In the genomic region with DNA sequence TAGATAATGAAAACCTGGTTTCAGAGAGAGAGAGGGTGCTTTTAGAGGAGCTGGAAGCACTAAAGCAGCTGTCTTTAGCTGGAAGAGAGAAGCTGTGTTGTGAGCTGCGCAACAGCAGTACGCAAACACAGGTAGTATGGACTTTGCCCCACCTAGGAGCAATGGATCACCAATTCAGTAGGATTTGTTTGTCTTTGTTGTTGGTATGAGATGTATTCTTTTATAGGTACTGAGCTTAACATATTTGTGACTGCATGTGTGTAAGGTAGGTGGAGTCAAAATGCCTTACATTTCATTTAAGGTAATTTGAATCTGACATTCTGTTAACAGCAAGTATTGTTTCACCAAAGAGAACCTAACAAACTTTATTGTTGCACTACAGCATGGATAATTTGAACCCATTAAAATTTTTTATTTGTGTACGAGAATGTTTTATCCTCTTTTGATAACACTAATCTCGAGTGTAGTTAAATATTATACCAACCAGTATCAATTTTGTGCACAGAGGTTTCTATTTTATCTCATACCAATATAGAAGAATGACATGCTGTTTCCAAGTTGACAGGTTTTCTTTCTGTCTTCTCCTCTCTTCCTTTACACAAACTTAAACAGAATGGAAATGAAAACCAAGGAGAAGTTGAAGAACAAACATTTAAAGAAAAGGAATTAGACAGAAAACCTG, we compare ENCODE assay signal across 1 cellular context.
TF ChIP-seq lines count a peak whose summit lies in the region.

No MANE protein-coding gene starts in this region.

TF ChIP-seq in HepG2, 621 proteins besides CTCF, POLR2A, EP300 and RAD21 (continued from another document and continues in another):
- TF ChIP-seq PPARG (CRISPR knock-in tag; conservative IDR thresholded peaks at IDR 0.05) (peak; percentile 57; the same call in 1 of the 2 replicates), ZNF451 (CRISPR knock-in tag; IDR thresholded peaks at IDR 0.05) (no peak), ZNF264 (CRISPR knock-in tag; IDR thresholded peaks at IDR 0.05) (peak; percentile 78; the same call in 1 of the 2 replicates), SMAD3 (CRISPR knock-in tag; IDR thresholded peaks at IDR 0.05) (peak; percentile 77; the same call in 1 of the 2 replicates), ARID2 (CRISPR knock-in tag; IDR thresholded peaks at IDR 0.05; ENCODE audit: borderline replicate concordance) (no peak), SRSF4 (IDR thresholded peaks at IDR 0.05; ENCODE audit: low read depth, low read length, poor library complexity, severe bottlenecking) (no peak), ASH2L (IDR thresholded peaks at IDR 0.05; ENCODE audit: insufficient read length, low read depth, low read length) (peak; percentile 83), SMARCE1 (IDR thresholded peaks at IDR 0.05; ENCODE audit: borderline replicate concordance) (no peak), HDAC1 (CRISPR knock-in tag; IDR thresholded peaks at IDR 0.05) (peak; percentile 64), ZNF143 (CRISPR knock-in tag; IDR thresholded peaks at IDR 0.05) (no peak), YEATS4 (CRISPR knock-in tag; IDR thresholded peaks at IDR 0.05; ENCODE audit: borderline replicate concordance) (peak; percentile 35; the same call in 1 of the 2 replicates), TCF12 (IDR thresholded peaks at IDR 0.05) (no peak), TCF12 (CRISPR knock-in tag; IDR thresholded peaks at IDR 0.05) (no peak), ZNF292 (CRISPR knock-in tag; IDR thresholded peaks at IDR 0.05; ENCODE audit: borderline replicate concordance, low read depth) (peak; percentile 93; the same call in 1 of the 2 replicates), ZNF3 (CRISPR knock-in tag; IDR thresholded peaks at IDR 0.05) (no peak), SP5 (CRISPR knock-in tag; IDR thresholded peaks at IDR 0.05; ENCODE audit: borderline replicate concordance, low read depth) (peak; percentile 78), TARDBP (CRISPR knock-in tag; IDR thresholded peaks at IDR 0.05) (no peak), SALL2 (CRISPR knock-in tag; IDR thresholded peaks at IDR 0.05) (no peak), ZBTB20 (CRISPR knock-in tag; IDR thresholded peaks at IDR 0.05; ENCODE audit: borderline replicate concordance, low read depth) (peak; percentile 65; the same call in 1 of the 2 replicates), FOXO1 (CRISPR knock-in tag; IDR thresholded peaks at IDR 0.05) (peak; percentile 90), GATAD2A (CRISPR knock-in tag; IDR thresholded peaks at IDR 0.05) (peak; percentile 89), ZNF354B (CRISPR knock-in tag; IDR thresholded peaks at IDR 0.05) (no peak), ZNF382 (CRISPR knock-in tag; IDR thresholded peaks at IDR 0.05; ENCODE audit: borderline replicate concordance) (no peak), ZNF7 (CRISPR knock-in tag; IDR thresholded peaks at IDR 0.05) (no peak), ZNF160 (CRISPR knock-in tag; IDR thresholded peaks at IDR 0.05) (no peak), ARHGAP35 (CRISPR knock-in tag; IDR thresholded peaks at IDR 0.05; ENCODE audit: borderline replicate concordance) (no peak), GLI4 (CRISPR knock-in tag; IDR thresholded peaks at IDR 0.05; ENCODE audit: borderline replicate concordance) (no peak), ATRX (CRISPR knock-in tag; IDR thresholded peaks at IDR 0.05; ENCODE audit: borderline replicate concordance) (no peak), RBFOX2 (IDR thresholded peaks at IDR 0.05; ENCODE audit: low read depth, low read length) (no peak)
- TF ChIP-seq, protein P1, sequence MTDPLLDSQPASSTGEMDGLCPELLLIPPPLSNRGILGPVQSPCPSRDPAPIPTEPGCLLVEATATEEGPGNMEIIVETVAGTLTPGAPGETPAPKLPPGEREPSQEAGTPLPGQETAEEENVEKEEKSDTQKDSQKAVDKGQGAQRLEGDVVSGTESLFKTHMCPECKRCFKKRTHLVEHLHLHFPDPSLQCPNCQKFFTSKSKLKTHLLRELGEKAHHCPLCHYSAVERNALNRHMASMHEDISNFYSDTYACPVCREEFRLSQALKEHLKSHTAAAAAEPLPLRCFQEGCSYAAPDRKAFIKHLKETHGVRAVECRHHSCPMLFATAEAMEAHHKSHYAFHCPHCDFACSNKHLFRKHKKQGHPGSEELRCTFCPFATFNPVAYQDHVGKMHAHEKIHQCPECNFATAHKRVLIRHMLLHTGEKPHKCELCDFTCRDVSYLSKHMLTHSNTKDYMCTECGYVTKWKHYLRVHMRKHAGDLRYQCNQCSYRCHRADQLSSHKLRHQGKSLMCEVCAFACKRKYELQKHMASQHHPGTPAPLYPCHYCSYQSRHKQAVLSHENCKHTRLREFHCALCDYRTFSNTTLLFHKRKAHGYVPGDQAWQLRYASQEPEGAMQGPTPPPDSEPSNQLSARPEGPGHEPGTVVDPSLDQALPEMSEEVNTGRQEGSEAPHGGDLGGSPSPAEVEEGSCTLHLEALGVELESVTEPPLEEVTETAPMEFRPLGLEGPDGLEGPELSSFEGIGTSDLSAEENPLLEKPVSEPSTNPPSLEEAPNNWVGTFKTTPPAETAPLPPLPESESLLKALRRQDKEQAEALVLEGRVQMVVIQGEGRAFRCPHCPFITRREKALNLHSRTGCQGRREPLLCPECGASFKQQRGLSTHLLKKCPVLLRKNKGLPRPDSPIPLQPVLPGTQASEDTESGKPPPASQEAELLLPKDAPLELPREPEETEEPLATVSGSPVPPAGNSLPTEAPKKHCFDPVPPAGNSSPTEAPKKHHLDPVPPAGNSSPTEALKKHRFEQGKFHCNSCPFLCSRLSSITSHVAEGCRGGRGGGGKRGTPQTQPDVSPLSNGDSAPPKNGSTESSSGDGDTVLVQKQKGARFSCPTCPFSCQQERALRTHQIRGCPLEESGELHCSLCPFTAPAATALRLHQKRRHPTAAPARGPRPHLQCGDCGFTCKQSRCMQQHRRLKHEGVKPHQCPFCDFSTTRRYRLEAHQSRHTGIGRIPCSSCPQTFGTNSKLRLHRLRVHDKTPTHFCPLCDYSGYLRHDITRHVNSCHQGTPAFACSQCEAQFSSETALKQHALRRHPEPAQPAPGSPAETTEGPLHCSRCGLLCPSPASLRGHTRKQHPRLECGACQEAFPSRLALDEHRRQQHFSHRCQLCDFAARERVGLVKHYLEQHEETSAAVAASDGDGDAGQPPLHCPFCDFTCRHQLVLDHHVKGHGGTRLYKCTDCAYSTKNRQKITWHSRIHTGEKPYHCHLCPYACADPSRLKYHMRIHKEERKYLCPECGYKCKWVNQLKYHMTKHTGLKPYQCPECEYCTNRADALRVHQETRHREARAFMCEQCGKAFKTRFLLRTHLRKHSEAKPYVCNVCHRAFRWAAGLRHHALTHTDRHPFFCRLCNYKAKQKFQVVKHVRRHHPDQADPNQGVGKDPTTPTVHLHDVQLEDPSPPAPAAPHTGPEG (CRISPR knock-in tag; IDR thresholded peaks at IDR 0.05), result no peak
- TF ChIP-seq, protein P2, sequence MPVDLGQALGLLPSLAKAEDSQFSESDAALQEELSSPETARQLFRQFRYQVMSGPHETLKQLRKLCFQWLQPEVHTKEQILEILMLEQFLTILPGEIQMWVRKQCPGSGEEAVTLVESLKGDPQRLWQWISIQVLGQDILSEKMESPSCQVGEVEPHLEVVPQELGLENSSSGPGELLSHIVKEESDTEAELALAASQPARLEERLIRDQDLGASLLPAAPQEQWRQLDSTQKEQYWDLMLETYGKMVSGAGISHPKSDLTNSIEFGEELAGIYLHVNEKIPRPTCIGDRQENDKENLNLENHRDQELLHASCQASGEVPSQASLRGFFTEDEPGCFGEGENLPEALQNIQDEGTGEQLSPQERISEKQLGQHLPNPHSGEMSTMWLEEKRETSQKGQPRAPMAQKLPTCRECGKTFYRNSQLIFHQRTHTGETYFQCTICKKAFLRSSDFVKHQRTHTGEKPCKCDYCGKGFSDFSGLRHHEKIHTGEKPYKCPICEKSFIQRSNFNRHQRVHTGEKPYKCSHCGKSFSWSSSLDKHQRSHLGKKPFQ (CRISPR knock-in tag; IDR thresholded peaks at IDR 0.05; ENCODE audit: insufficient replicate concordance), result no peak
- TF ChIP-seq, protein P3, sequence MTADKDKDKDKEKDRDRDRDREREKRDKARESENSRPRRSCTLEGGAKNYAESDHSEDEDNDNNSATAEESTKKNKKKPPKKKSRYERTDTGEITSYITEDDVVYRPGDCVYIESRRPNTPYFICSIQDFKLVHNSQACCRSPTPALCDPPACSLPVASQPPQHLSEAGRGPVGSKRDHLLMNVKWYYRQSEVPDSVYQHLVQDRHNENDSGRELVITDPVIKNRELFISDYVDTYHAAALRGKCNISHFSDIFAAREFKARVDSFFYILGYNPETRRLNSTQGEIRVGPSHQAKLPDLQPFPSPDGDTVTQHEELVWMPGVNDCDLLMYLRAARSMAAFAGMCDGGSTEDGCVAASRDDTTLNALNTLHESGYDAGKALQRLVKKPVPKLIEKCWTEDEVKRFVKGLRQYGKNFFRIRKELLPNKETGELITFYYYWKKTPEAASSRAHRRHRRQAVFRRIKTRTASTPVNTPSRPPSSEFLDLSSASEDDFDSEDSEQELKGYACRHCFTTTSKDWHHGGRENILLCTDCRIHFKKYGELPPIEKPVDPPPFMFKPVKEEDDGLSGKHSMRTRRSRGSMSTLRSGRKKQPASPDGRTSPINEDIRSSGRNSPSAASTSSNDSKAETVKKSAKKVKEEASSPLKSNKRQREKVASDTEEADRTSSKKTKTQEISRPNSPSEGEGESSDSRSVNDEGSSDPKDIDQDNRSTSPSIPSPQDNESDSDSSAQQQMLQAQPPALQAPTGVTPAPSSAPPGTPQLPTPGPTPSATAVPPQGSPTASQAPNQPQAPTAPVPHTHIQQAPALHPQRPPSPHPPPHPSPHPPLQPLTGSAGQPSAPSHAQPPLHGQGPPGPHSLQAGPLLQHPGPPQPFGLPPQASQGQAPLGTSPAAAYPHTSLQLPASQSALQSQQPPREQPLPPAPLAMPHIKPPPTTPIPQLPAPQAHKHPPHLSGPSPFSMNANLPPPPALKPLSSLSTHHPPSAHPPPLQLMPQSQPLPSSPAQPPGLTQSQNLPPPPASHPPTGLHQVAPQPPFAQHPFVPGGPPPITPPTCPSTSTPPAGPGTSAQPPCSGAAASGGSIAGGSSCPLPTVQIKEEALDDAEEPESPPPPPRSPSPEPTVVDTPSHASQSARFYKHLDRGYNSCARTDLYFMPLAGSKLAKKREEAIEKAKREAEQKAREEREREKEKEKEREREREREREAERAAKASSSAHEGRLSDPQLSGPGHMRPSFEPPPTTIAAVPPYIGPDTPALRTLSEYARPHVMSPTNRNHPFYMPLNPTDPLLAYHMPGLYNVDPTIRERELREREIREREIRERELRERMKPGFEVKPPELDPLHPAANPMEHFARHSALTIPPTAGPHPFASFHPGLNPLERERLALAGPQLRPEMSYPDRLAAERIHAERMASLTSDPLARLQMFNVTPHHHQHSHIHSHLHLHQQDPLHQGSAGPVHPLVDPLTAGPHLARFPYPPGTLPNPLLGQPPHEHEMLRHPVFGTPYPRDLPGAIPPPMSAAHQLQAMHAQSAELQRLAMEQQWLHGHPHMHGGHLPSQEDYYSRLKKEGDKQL (CRISPR knock-in tag; IDR thresholded peaks at IDR 0.05; ENCODE audit: low read depth), result 0 out of 2 replicates have a peak, but pooled peaks have one; percentile 37
- TF ChIP-seq, protein P4, sequence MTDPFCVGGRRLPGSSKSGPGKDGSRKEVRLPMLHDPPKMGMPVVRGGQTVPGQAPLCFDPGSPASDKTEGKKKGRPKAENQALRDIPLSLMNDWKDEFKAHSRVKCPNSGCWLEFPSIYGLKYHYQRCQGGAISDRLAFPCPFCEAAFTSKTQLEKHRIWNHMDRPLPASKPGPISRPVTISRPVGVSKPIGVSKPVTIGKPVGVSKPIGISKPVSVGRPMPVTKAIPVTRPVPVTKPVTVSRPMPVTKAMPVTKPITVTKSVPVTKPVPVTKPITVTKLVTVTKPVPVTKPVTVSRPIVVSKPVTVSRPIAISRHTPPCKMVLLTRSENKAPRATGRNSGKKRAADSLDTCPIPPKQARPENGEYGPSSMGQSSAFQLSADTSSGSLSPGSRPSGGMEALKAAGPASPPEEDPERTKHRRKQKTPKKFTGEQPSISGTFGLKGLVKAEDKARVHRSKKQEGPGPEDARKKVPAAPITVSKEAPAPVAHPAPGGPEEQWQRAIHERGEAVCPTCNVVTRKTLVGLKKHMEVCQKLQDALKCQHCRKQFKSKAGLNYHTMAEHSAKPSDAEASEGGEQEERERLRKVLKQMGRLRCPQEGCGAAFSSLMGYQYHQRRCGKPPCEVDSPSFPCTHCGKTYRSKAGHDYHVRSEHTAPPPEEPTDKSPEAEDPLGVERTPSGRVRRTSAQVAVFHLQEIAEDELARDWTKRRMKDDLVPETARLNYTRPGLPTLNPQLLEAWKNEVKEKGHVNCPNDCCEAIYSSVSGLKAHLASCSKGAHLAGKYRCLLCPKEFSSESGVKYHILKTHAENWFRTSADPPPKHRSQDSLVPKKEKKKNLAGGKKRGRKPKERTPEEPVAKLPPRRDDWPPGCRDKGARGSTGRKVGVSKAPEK (CRISPR knock-in tag; IDR thresholded peaks at IDR 0.05; ENCODE audit: borderline replicate concordance), result no peak
- TF ChIP-seq, protein P5, sequence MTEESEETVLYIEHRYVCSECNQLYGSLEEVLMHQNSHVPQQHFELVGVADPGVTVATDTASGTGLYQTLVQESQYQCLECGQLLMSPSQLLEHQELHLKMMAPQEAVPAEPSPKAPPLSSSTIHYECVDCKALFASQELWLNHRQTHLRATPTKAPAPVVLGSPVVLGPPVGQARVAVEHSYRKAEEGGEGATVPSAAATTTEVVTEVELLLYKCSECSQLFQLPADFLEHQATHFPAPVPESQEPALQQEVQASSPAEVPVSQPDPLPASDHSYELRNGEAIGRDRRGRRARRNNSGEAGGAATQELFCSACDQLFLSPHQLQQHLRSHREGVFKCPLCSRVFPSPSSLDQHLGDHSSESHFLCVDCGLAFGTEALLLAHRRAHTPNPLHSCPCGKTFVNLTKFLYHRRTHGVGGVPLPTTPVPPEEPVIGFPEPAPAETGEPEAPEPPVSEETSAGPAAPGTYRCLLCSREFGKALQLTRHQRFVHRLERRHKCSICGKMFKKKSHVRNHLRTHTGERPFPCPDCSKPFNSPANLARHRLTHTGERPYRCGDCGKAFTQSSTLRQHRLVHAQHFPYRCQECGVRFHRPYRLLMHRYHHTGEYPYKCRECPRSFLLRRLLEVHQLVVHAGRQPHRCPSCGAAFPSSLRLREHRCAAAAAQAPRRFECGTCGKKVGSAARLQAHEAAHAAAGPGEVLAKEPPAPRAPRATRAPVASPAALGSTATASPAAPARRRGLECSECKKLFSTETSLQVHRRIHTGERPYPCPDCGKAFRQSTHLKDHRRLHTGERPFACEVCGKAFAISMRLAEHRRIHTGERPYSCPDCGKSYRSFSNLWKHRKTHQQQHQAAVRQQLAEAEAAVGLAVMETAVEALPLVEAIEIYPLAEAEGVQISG (CRISPR knock-in tag; IDR thresholded peaks at IDR 0.05), result peak; percentile 44; the same call in 1 of the 2 replicates
